ENCODE assay signal across 30 cellular contexts in genomic region chr22:40673017-40673416, GRCh38. TPM values are rescaled to one million over a fixed set of nuclear protein-coding genes. Genes with fewer than 3 reads are reported as not detected.
"Had no signal": no experiment of that assay in that cellular context is flagged by ENCODE, and none has a peak within 500 bp of the region (broad histone marks: within the 10 kb centered on the region; RNA-seq: fewer than 3 reads in every experiment).

No MANE protein-coding gene starts in this region.

- H3K27me3 Mint-ChIP-seq: activated naive CD8-positive, alpha-beta T cell; T-helper 17 cell had no signal

- H3K27me3 ChIP-seq: colonic mucosa, dorsolateral prefrontal cortex, foreskin keratinocyte, neural progenitor cell, sigmoid colon, testis, transverse colon had no signal

- ATAC-seq: activated CD4-positive, CD25-positive, alpha-beta regulatory T cell treated with anti-CD3 and anti-CD28 coated beads, Interleukin-2, amount 50 U/mL, for 24 hours; foreskin keratinocyte; lower lobe of right lung; natural killer cell; SK-N-SH treated with all-trans-retinoic acid at 6 μM for 48 hours; T-helper 17 cell had no signal

- H3K27ac ChIP-seq: colonic mucosa, dorsolateral prefrontal cortex, foreskin keratinocyte, neural progenitor cell, sigmoid colon, testis, transverse colon, WERI-Rb-1 had no signal

- H3K36me3 Mint-ChIP-seq: natural killer cell, neural progenitor cell had no signal

- DNase-seq: activated CD4-positive, alpha-beta T cell treated with anti-CD3 and anti-CD28 coated beads for 48 hours; activated CD4-positive, alpha-beta T cell treated with anti-CD3 and anti-CD28 coated beads, Interleukin-2, amount 50 U/mL, for 48 hours; activated CD8-positive, alpha-beta memory T cell treated with anti-CD3 and anti-CD28 coated beads for 24 hours; activated effector memory CD4-positive, alpha-beta T cell treated with Interleukin-2 at 50 U/mL for 16 hours; activated naive CD4-positive, alpha-beta T cell treated with Interleukin-2 at 50 U/mL for 16 hours; anterior cingulate cortex; cerebellar nuclear complex; colonic mucosa; dorsolateral prefrontal cortex; effector memory CD4-positive, alpha-beta T cell; foreskin keratinocyte; lower lobe of right lung; mesendoderm; natural killer cell; sigmoid colon; stimulated activated CD4-positive, alpha-beta T cell treated with anti-CD3 and anti-CD28 coated beads, Interleukin-1b, Interleukin-23, amount 100 ng/mL, for 48 hours; stimulated activated naive CD4-positive, alpha-beta T cell; T-helper 17 cell; T1000; testis; transverse colon; WERI-Rb-1 had no signal

- H3K4me1 ChIP-seq: colonic mucosa, lower lobe of right lung, neural progenitor cell, sigmoid colon, transverse colon had no signal

- H3K36me3 ChIP-seq: colonic mucosa, lower lobe of right lung, neural progenitor cell, sigmoid colon, transverse colon, WERI-Rb-1 had no signal

- H3K9me3 Mint-ChIP-seq: natural killer cell had no signal

- H3K4me3 Mint-ChIP-seq: activated naive CD8-positive, alpha-beta T cell; natural killer cell; neural progenitor cell; T-helper 17 cell had no signal

- H3K27ac Mint-ChIP-seq: activated naive CD8-positive, alpha-beta T cell; natural killer cell; neural progenitor cell; T-helper 17 cell had no signal

- H3K4me1 Mint-ChIP-seq: natural killer cell had no signal

- H3K4me3 ChIP-seq: colonic mucosa, dorsolateral prefrontal cortex, lower lobe of right lung, neural progenitor cell, sigmoid colon, smooth muscle cell, testis, transverse colon had no signal

- H3K9me3 ChIP-seq: colonic mucosa, lower lobe of right lung, sigmoid colon, testis, transverse colon had no signal

RNA-seq across cellular contexts. Expression of gene MCHR1, which starts 6.3 kb away (rescaled TPM):
- total RNA-seq: bronchial epithelial cell, lower lobe of right lung, mononuclear cell, natural killer cell, omental fat pad, T-helper 17 cell had no signal
